34 cellular contexts compared by ENCODE assay signal in the genomic region with DNA sequence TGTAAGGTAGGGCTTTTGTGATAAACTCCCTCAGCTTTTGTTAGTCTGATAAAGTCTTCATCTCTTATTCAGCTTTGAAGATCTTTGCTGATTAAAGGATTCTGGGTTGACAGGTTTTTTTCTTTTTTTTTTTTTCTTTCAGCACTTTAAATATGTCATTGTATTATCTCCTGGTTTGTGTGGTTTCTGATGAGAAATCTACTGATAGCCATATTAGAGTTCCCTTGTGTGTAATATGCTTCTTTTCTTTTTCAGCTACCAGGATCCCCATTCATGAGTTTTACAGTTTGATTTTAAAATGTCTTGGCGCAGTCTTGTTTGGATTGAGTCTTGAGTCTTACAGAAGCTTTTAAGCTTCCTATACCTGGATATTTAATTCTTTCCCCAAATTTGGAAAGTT.
"Had no signal": no experiment of that assay in that cellular context is flagged by ENCODE, and none has a peak within 500 bp of the region (broad histone marks: within the 10 kb centered on the region; RNA-seq: fewer than 3 reads in every experiment).

No MANE protein-coding gene starts in this region.

- DNase-seq: Karpas-422, MG63, MM.1S, MV-4-11, NCI-H1048, NCI-H1092, NCI-H1092 treated with DMSO at 0.1 percent for 48 hours, NCI-H1105, NCI-H1105 treated with DMSO at 0.1 percent for 48 hours, NCI-H1417, NCI-H1417 treated with DMSO at 0.1 percent for 48 hours, NCI-H1436, NCI-H1436 treated with DMSO at 0.1 percent for 48 hours, NCI-H146, NCI-H1694, NCI-H1694 treated with DMSO at 0.1 percent for 48 hours, NCI-H187, NCI-H187 treated with DMSO at 0.1 percent for 48 hours, NCI-H1930, NCI-H2029, NCI-H2029 treated with DMSO at 0.1 percent for 48 hours, NCI-H2081, NCI-H2081 treated with DMSO at 0.1 percent for 48 hours, NCI-H2107, NCI-H2171, NCI-H2171 treated with DMSO at 0.1 percent for 48 hours, NCI-H2227 treated with DMSO at 0.1 percent for 48 hours, NCI-H226, NCI-H345, NCI-H446, NCI-H446 treated with DMSO at 0.1 percent for 48 hours, NCI-H510A, NCI-H510A treated with DMSO at 0.1 percent for 48 hours, NCI-H524 had no signal

- H3K4me3 ChIP-seq: MG63 had no signal

- H3K36me3 ChIP-seq: MG63 had no signal

- H3K27me3 ChIP-seq: MG63 had no signal
